In genomic region chr9:91812191-91812590, GRCh38 we compare ENCODE assay signal across 32 cellular contexts.
"Had no signal": no experiment of that assay in that cellular context is flagged by ENCODE, and none has a peak within 500 bp of the region (broad histone marks: within the 10 kb centered on the region; RNA-seq: fewer than 3 reads in every experiment).

No MANE protein-coding gene starts in this region.

- ATAC-seq: activated CD8-positive, alpha-beta T cell treated with anti-CD3 and anti-CD28 coated beads for 36 hours; left cardiac atrium; naive thymus-derived CD4-positive, alpha-beta T cell; pancreas; psoas muscle had no signal

- H3K9me3 ChIP-seq: adrenal gland, pancreas, psoas muscle, testis, uterus had no signal

- H3K4me2 ChIP-seq: smooth muscle cell had no signal

- H3K4me3 ChIP-seq: adrenal gland, pancreas, psoas muscle, smooth muscle cell, testis, uterus had no signal

- H3K36me3 ChIP-seq: adrenal gland, pancreas, uterus had no signal

- H3K9me3 Mint-ChIP-seq: activated CD4-positive, alpha-beta T cell treated with anti-CD3 and anti-CD28 coated beads, Interleukin-2, amount 10 ng/mL, durations not matched to agents 7 days and 5 days; activated CD8-positive, alpha-beta T cell treated with anti-CD3 and anti-CD28 coated beads for 36 hours; activated naive CD4-positive, alpha-beta T cell treated with anti-CD3 and anti-CD28 coated beads for 36 hours; activated naive CD8-positive, alpha-beta T cell treated with anti-CD3 and anti-CD28 coated beads for 36 hours; activated T-helper 1 cell treated with anti-CD3 and anti-CD28 coated beads, Interleukin-12 subunit alpha, Interleukin-12 subunit beta, Interleukin-2, Interleukin-4 antibody, amounts not matched to agents 30 ng/mL and 10 ng/mL and 1 ng/mL, durations not matched to agents 14 hours and 24 hours and 36 hours; brain; endodermal cell; naive thymus-derived CD4-positive, alpha-beta T cell; neural crest cell; T-helper 1 cell treated with Interleukin-12 subunit alpha and Interleukin-12 subunit beta and Interleukin-4 antibody, amounts not matched to agents 30 μg/mL and 1 μg/mL, for 36 hours had no signal

- FAIRE-seq: frontal cortex, keratinocyte, pancreas had no signal

- H3K4me3 Mint-ChIP-seq: activated CD4-positive, alpha-beta T cell treated with anti-CD3 and anti-CD28 coated beads, Interleukin-2, amount 10 ng/mL, durations not matched to agents 7 days and 5 days; activated CD8-positive, alpha-beta T cell treated with anti-CD3 and anti-CD28 coated beads for 36 hours; activated naive CD4-positive, alpha-beta T cell treated with anti-CD3 and anti-CD28 coated beads for 36 hours; activated naive CD8-positive, alpha-beta T cell treated with anti-CD3 and anti-CD28 coated beads for 36 hours; activated T-helper 1 cell treated with anti-CD3 and anti-CD28 coated beads, Interleukin-12 subunit alpha, Interleukin-12 subunit beta, Interleukin-2, Interleukin-4 antibody, amounts not matched to agents 30 ng/mL and 10 ng/mL and 1 ng/mL, durations not matched to agents 14 hours and 24 hours and 36 hours; brain; endodermal cell; naive thymus-derived CD4-positive, alpha-beta T cell; neural crest cell; T-helper 1 cell treated with Interleukin-12 subunit alpha and Interleukin-12 subunit beta and Interleukin-4 antibody, amounts not matched to agents 30 μg/mL and 1 μg/mL, for 36 hours had no signal

- H3K27me3 Mint-ChIP-seq: activated CD4-positive, alpha-beta T cell treated with anti-CD3 and anti-CD28 coated beads, Interleukin-2, amount 10 ng/mL, durations not matched to agents 7 days and 5 days; activated CD8-positive, alpha-beta T cell treated with anti-CD3 and anti-CD28 coated beads for 36 hours; activated naive CD8-positive, alpha-beta T cell treated with anti-CD3 and anti-CD28 coated beads for 36 hours had no signal

- H3K27me3 ChIP-seq: adrenal gland, pancreas, testis, uterus had no signal

- H3K27ac Mint-ChIP-seq: activated CD4-positive, alpha-beta T cell treated with anti-CD3 and anti-CD28 coated beads, Interleukin-2, amount 10 ng/mL, durations not matched to agents 7 days and 5 days; activated CD8-positive, alpha-beta T cell treated with anti-CD3 and anti-CD28 coated beads for 36 hours; activated naive CD4-positive, alpha-beta T cell treated with anti-CD3 and anti-CD28 coated beads for 36 hours; activated naive CD8-positive, alpha-beta T cell treated with anti-CD3 and anti-CD28 coated beads for 36 hours; activated T-helper 1 cell treated with anti-CD3 and anti-CD28 coated beads, Interleukin-12 subunit alpha, Interleukin-12 subunit beta, Interleukin-2, Interleukin-4 antibody, amounts not matched to agents 30 ng/mL and 10 ng/mL and 1 ng/mL, durations not matched to agents 14 hours and 24 hours and 36 hours; naive thymus-derived CD4-positive, alpha-beta T cell; T-helper 1 cell treated with Interleukin-12 subunit alpha and Interleukin-12 subunit beta and Interleukin-4 antibody, amounts not matched to agents 30 μg/mL and 1 μg/mL, for 36 hours had no signal

- H3K27ac ChIP-seq: adrenal gland, pancreas, psoas muscle, testis, uterus had no signal

- DNase-seq: activated CD4-positive, alpha-beta T cell treated with anti-CD3 and anti-CD28 coated beads for 1 hour; activated CD4-positive, alpha-beta T cell treated with anti-CD3 and anti-CD28 coated beads, Interleukin-2, amount 10 ng/mL, durations not matched to agents 7 days and 5 days; activated CD8-positive, alpha-beta T cell treated with anti-CD3 and anti-CD28 coated beads for 36 hours; activated effector memory CD4-positive, alpha-beta T cell treated with anti-CD3 and anti-CD28 coated beads, Interleukin-2, amount 50 U/mL, for 16 hours; activated naive CD4-positive, alpha-beta T cell treated with anti-CD3 and anti-CD28 coated beads for 36 hours; activated naive CD8-positive, alpha-beta T cell treated with anti-CD3 and anti-CD28 coated beads for 36 hours; activated T-cell treated with anti-CD3 and anti-CD28 coated beads, Interleukin-2, amount 50 U/mL, for 1 hour; cortex of kidney; glutamatergic neuron; left cardiac atrium; mammary epithelial cell; midbrain; naive thymus-derived CD4-positive, alpha-beta T cell; nucleus accumbens; pancreas; stimulated activated CD4-positive, alpha-beta T cell treated with anti-CD3 and anti-CD28 coated beads, Interleukin-2, amount 100 ng/mL, for 24 hours; stimulated activated naive CD4-positive, alpha-beta T cell; SW 1271; T-helper 9 cell; testis; trophoblast cell; uterus had no signal

- H3K36me3 Mint-ChIP-seq: activated naive CD8-positive, alpha-beta T cell treated with anti-CD3 and anti-CD28 coated beads for 36 hours; brain; naive thymus-derived CD4-positive, alpha-beta T cell had no signal

- H3K4me1 Mint-ChIP-seq: activated CD4-positive, alpha-beta T cell treated with anti-CD3 and anti-CD28 coated beads, Interleukin-2, amount 10 ng/mL, durations not matched to agents 7 days and 5 days; activated naive CD8-positive, alpha-beta T cell treated with anti-CD3 and anti-CD28 coated beads for 36 hours had no signal

- H3K4me1 ChIP-seq: pancreas, psoas muscle had no signal
